ENCODE assay signal across 8 cellular contexts in the genomic region with DNA sequence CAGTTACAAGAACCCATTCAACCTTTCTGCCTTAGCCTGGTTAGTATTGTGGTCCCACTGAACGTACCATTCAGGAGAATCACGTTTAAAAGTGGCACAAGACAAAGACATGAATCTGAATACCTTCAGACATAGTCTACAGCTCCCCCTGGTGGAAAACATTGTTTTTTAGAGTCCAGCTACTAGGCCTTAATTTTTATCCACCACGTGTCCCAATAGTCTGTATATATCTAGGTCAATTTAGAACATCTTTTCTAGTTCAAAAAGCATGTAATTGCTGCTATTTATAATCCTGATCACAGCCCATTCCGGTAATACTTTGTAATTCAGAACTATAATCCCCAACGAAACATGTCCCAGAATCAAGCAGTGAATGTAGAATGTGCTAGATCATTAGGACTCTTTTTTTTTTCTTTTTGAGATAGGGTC. TPM values are rescaled to one million over a fixed set of nuclear protein-coding genes. Genes with fewer than 3 reads are reported as not detected.
DNase-seq lines count a peak whose midpoint lies in the region; ATAC-seq and TF ChIP-seq lines count a peak whose summit lies in the region.

No MANE protein-coding gene starts in this region.

- H3F3A ChIP-seq in PC-3 (ENCODE audit: low read length, unreplicated experiment), result no peaks in the 10 kb centered on the region

- H3K9ac ChIP-seq in Karpas-422 (ENCODE audit: low read length) (no peak overlapping the region), PC-3 (ENCODE audit: low read length) (no peak overlapping the region)

- H3K36me3 ChIP-seq in Karpas-422 (ENCODE audit: insufficient read depth, low read length), result no peaks in the 10 kb centered on the region
- no peaks in the 10 kb centered on the region for H3K36me3 ChIP-seq in PC-3 (ENCODE audit: low read depth, low read length)
- H3K36me3 ChIP-seq in cardiac muscle cell, result no peaks in the 10 kb centered on the region

- no peaks in the 10 kb centered on the region for H3K9me2 ChIP-seq in Karpas-422 (replicated peaks; ENCODE audit: insufficient read depth, low read length)
- no peaks in the 10 kb centered on the region for H3K9me2 ChIP-seq in PC-3 (replicated peaks; ENCODE audit: low read length)

- no peak overlapping the region for H3K4me2 ChIP-seq in Karpas-422 (ENCODE audit: low read depth, low read length, poor library complexity, severe bottlenecking)
- H3K4me2 ChIP-seq in PC-3 (ENCODE audit: low read length), result no peak overlapping the region

- H3K4me1 ChIP-seq in Karpas-422 (ENCODE audit: low read length), result peaks cover 14% of the 10 kb centered on the region
- H3K4me1 ChIP-seq in PC-3 (ENCODE audit: insufficient read depth, low read length), result peaks cover 7% of the 10 kb centered on the region; the same call in 1 of the 2 replicates
- H3K4me1 ChIP-seq in cardiac muscle cell (ENCODE audit: low read depth), result no peaks in the 10 kb centered on the region

- H3K27ac ChIP-seq in Karpas-422 (ENCODE audit: low read length) (peak overlapping the region; percentile 10; the same call in 1 of the 2 replicates), PC-3 (ENCODE audit: low read length) (no peak overlapping the region), cardiac muscle cell (no peak overlapping the region)

- ATAC-seq in PC-3, result peak; percentile 56
- ATAC-seq in HG03442 (IDR thresholded peaks at IDR 0.05; ENCODE audit: unreplicated experiment), result no peak
- no peak for ATAC-seq in GM19328 (IDR thresholded peaks at IDR 0.05; ENCODE audit: unreplicated experiment)

- no TSS peak for BruUV-seq in PC-3 (replicated peaks; lab: Mats Ljungman, UMichigan)

- no peaks in the 10 kb centered on the region for H3K79me2 ChIP-seq in Karpas-422 (ENCODE audit: low read length)
- H3K79me2 ChIP-seq in PC-3 (ENCODE audit: low read length), result no peaks in the 10 kb centered on the region

- POLR2A ChIA-PET in PC-3 (lab: Charles Lee; ENCODE audit: unreplicated experiment), result no interaction called here

- intact Hi-C loops in PC-3 (cut with micrococcal nuclease), result loop anchor here (1.0 to 2.0 kb wide), 3 partner anchors 68 to 126 kb away; no protein-coding TSS in a partner anchor

- no peaks in the 10 kb centered on the region for H3K9me3 ChIP-seq in Karpas-422 (ENCODE audit: low read length)
- H3K9me3 ChIP-seq in PC-3 (ENCODE audit: low read length), result no peaks in the 10 kb centered on the region
- no peaks in the 10 kb centered on the region for H3K9me3 ChIP-seq in cardiac muscle cell (ENCODE audit: low read depth)

- CTCF ChIA-PET in PC-3 (lab: Charles Lee), result interaction anchor here (0.5 to 1.6 kb wide), 6 partner anchors 16 to 164 kb away, joined by 3 to 8 read pairs (median 4); a partner anchor contains a TSS

- peak; percentile 62 for TF ChIP-seq CTCF in PC-3 (conservative IDR thresholded peaks at IDR 0.05; ENCODE audit: low read depth, low read length)
- peak; percentile 54 for TF ChIP-seq CTCF in cardiac muscle cell (IDR thresholded peaks at IDR 0.05; ENCODE audit: low read depth, low read length)

- H4K20me1 ChIP-seq in Karpas-422 (ENCODE audit: insufficient read depth, low read depth, low read length) (no peaks in the 10 kb centered on the region), PC-3 (ENCODE audit: low read length) (no peaks in the 10 kb centered on the region)

- no peak overlapping the region for H3K4me3 ChIP-seq in Karpas-422 (ENCODE audit: low read length)
- H3K4me3 ChIP-seq in PC-3 (ENCODE audit: low read length), result no peak overlapping the region
- H3K4me3 ChIP-seq in cardiac muscle cell, result no peak overlapping the region

- peak overlapping the region; percentile 79; the same call in 1 of the 2 replicates for H2AFZ ChIP-seq in Karpas-422 (ENCODE audit: low read length)
- H2AFZ ChIP-seq in PC-3 (ENCODE audit: low read length), result peak overlapping the region; percentile 45

- DNase-seq in DMS79 treated with DMSO at 0.1 percent for 48 hours (lab: John Stamatoyannopoulos, UW) (peak; percentile 71), Karpas-422 (peak; percentile 97), PC-3 (peak; percentile 92), cardiac muscle cell (ENCODE audit: low read depth in 1 of 2, low spot score in 1 of 2) (peak; percentile 90 to 91), retina (peak; percentile 73)
- DNase-seq in activated naive CD8-positive, alpha-beta T cell treated with anti-CD3 and anti-CD28 coated beads, Interleukin-2, amount 50 U/mL, for 16 hours (ENCODE audit: low read depth, low spot score), result peak; percentile 26

- no peaks in the 10 kb centered on the region for H3K27me3 ChIP-seq in Karpas-422 (ENCODE audit: low read length)
- H3K27me3 ChIP-seq in PC-3 (ENCODE audit: low read length), result no peaks in the 10 kb centered on the region
- H3K27me3 ChIP-seq in cardiac muscle cell, result no peaks in the 10 kb centered on the region

RNA-seq across cellular contexts. Expression of a gene that starts 13.7 kb away (rescaled TPM):
- not detected in 2 replicates for total RNA-seq in Karpas-422 (2014; rRNA removed; shearing (Covaris generic); ENCODE audit: low replicate concordance)
- total RNA-seq in PC-3 (2014; rRNA removed) (0.12 TPM in 1 of 2 replicates, not detected in the other), cardiac muscle cell (1.1 TPM in 1 of 2 replicates, not detected in the other)
- 0.54 and 3.7 TPM in 2 replicates for polyA plus RNA-seq in cardiac muscle cell

RNA-seq across cellular contexts. Expression of a gene that starts 50.1 kb away (rescaled TPM):
- total RNA-seq in Karpas-422 (2014; rRNA removed; shearing (Covaris generic); ENCODE audit: low replicate concordance), result not detected in 2 replicates
- total RNA-seq in PC-3 (2014; rRNA removed), result not detected in 2 replicates
- 0.18 and 0.33 TPM in 2 replicates for total RNA-seq in cardiac muscle cell
- polyA plus RNA-seq in cardiac muscle cell, result 0.12 TPM in 1 of 2 replicates, not detected in the other

RNA-seq across cellular contexts. Expression of a gene that starts 56.8 kb away (rescaled TPM):
- 14.6 and 28.5 TPM in 2 replicates for total RNA-seq in Karpas-422 (2014; rRNA removed; shearing (Covaris generic); ENCODE audit: low replicate concordance)
- total RNA-seq in PC-3 (2014; rRNA removed), result 27.5 and 40.5 TPM in 2 replicates
- 19.6 and 42.6 TPM in 2 replicates for total RNA-seq in cardiac muscle cell
- 23.1 and 44.0 TPM in 2 replicates for polyA plus RNA-seq in cardiac muscle cell

RNA-seq across cellular contexts. Expression of a gene that starts 57.0 kb away (rescaled TPM):
- total RNA-seq in Karpas-422 (2014; rRNA removed; shearing (Covaris generic); ENCODE audit: low replicate concordance), result 54.4 and 60.8 TPM in 2 replicates
- total RNA-seq in PC-3 (2014; rRNA removed) (26.4 and 30.5 TPM in 2 replicates), cardiac muscle cell (92.0 and 110 TPM in 2 replicates)
- polyA plus RNA-seq in cardiac muscle cell, result 340 and 386 TPM in 2 replicates

RNA-seq across cellular contexts. Expression of a gene that starts 59.1 kb away (rescaled TPM):
- total RNA-seq in Karpas-422 (2014; rRNA removed; shearing (Covaris generic); ENCODE audit: low replicate concordance), result 5.6 and 10.0 TPM in 2 replicates
- total RNA-seq in PC-3 (2014; rRNA removed), result 0.26 and 0.75 TPM in 2 replicates
- 1.8 and 3.3 TPM in 2 replicates for total RNA-seq in cardiac muscle cell
- polyA plus RNA-seq in cardiac muscle cell, result 1.3 and 1.4 TPM in 2 replicates

Comparison
In these comparisons a context has a peak if more than half of its experiments do, and no peak if none do; other contexts are left out.
1. DNase-seq: peak in every context shown above with its lines; median percentile 97 in Karpas-422; 92 in PC-3; 90 in cardiac muscle cell; 73 in retina; 71 in DMS79 treated with DMSO at 0.1 percent for 48 hours; 26 in activated naive CD8-positive, alpha-beta T cell treated with anti-CD3 and anti-CD28 coated beads, Interleukin-2, amount 50 U/mL, for 16 hours.